Comparison of ENCODE assay signal across 3 cellular contexts in the genomic region with DNA sequence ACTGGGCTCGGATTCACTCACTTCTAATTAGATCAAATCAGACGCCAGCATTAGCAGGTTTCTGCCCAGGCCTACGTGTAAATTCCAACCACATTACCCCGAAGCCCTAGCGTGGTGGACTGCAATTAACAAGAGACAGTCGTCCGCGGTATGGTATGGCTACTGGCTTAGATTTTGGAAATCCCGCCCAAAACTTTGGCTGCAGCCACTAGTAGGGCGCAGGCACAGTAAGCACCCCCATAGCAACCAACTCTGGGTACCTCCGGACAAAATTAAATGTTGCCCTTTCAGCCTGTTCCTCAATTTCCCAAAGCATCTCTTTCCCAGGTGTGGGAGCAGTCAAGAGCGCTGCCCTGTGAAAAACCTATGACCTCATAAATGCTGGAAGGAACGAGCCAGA.
TF ChIP-seq lines count a peak whose summit lies in the region.

No MANE protein-coding gene starts in this region.

TF ChIP-seq in IMR-90, 13 proteins besides CTCF, POLR2A, EP300 and RAD21:
- TF ChIP-seq FOS (IDR thresholded peaks at IDR 0.05; ENCODE audit: low read depth, low read length): no peak
- TF ChIP-seq MAFK (IDR thresholded peaks at IDR 0.05; ENCODE audit: low read depth, low read length): no peak
- TF ChIP-seq RFX5 (IDR thresholded peaks at IDR 0.05; ENCODE audit: low read depth, low read length): no peak
- TF ChIP-seq CEBPB (IDR thresholded peaks at IDR 0.05; ENCODE audit: low read depth, low read length): no peak
- TF ChIP-seq SMC3 (IDR thresholded peaks at IDR 0.05; ENCODE audit: low read depth, low read length): no peak
- no peak for TF ChIP-seq CHD1 (IDR thresholded peaks at IDR 0.05; ENCODE audit: low read depth, low read length)
- TF ChIP-seq, protein P1, sequence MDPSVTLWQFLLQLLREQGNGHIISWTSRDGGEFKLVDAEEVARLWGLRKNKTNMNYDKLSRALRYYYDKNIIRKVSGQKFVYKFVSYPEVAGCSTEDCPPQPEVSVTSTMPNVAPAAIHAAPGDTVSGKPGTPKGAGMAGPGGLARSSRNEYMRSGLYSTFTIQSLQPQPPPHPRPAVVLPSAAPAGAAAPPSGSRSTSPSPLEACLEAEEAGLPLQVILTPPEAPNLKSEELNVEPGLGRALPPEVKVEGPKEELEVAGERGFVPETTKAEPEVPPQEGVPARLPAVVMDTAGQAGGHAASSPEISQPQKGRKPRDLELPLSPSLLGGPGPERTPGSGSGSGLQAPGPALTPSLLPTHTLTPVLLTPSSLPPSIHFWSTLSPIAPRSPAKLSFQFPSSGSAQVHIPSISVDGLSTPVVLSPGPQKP (IDR thresholded peaks at IDR 0.05; ENCODE audit: borderline replicate concordance, low read depth, low read length): no peak
- TF ChIP-seq MXI1 (IDR thresholded peaks at IDR 0.05; ENCODE audit: borderline replicate concordance, low read depth, low read length): no peak
- no peak for TF ChIP-seq BHLHE40 (IDR thresholded peaks at IDR 0.05; ENCODE audit: low read depth, low read length)
- no peak for TF ChIP-seq RCOR1 (IDR thresholded peaks at IDR 0.05; ENCODE audit: insufficient replicate concordance, low read length)
- no peak for TF ChIP-seq MAZ (IDR thresholded peaks at IDR 0.05; ENCODE audit: borderline replicate concordance, low read depth, low read length)
- TF ChIP-seq NFE2L2 (IDR thresholded peaks at IDR 0.05; ENCODE audit: low read depth, low read length): no peak
- TF ChIP-seq, protein P2, sequence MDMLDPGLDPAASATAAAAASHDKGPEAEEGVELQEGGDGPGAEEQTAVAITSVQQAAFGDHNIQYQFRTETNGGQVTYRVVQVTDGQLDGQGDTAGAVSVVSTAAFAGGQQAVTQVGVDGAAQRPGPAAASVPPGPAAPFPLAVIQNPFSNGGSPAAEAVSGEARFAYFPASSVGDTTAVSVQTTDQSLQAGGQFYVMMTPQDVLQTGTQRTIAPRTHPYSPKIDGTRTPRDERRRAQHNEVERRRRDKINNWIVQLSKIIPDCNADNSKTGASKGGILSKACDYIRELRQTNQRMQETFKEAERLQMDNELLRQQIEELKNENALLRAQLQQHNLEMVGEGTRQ (IDR thresholded peaks at IDR 0.05; ENCODE audit: low read depth, low read length): no peak

TF ChIP-seq in H1, 55 proteins besides CTCF, POLR2A, EP300 and RAD21 (continues in another document):
- no peak for TF ChIP-seq TBP (IDR thresholded peaks at IDR 0.05; ENCODE audit: low read depth, low read length)
- TF ChIP-seq BRCA1 (IDR thresholded peaks at IDR 0.05; ENCODE audit: low read depth, low read length): no peak
- TF ChIP-seq KDM1A (IDR thresholded peaks at IDR 0.05; ENCODE audit: borderline replicate concordance, low read length): no peak
- no peak for TF ChIP-seq SAP30 (IDR thresholded peaks at IDR 0.05; ENCODE audit: insufficient read depth, insufficient replicate concordance, low read length)
- no peak for TF ChIP-seq ZNF274 (IDR thresholded peaks at IDR 0.05; ENCODE audit: borderline replicate concordance, extremely low read depth, low read length)
- TF ChIP-seq TAF7 (optimal IDR thresholded peaks at IDR 0.05; ENCODE audit: borderline replicate concordance, low read depth, low read length): no peak
- TF ChIP-seq KDM4A (IDR thresholded peaks at IDR 0.05; ENCODE audit: low read depth, low read length, severe bottlenecking): no peak
- TF ChIP-seq RXRA (IDR thresholded peaks at IDR 0.05; ENCODE audit: insufficient read depth, low read depth, low read length): no peak
- no peak for TF ChIP-seq RBBP5 (IDR thresholded peaks at IDR 0.05; ENCODE audit: borderline replicate concordance, low read depth, low read length)
- TF ChIP-seq, protein P3, sequence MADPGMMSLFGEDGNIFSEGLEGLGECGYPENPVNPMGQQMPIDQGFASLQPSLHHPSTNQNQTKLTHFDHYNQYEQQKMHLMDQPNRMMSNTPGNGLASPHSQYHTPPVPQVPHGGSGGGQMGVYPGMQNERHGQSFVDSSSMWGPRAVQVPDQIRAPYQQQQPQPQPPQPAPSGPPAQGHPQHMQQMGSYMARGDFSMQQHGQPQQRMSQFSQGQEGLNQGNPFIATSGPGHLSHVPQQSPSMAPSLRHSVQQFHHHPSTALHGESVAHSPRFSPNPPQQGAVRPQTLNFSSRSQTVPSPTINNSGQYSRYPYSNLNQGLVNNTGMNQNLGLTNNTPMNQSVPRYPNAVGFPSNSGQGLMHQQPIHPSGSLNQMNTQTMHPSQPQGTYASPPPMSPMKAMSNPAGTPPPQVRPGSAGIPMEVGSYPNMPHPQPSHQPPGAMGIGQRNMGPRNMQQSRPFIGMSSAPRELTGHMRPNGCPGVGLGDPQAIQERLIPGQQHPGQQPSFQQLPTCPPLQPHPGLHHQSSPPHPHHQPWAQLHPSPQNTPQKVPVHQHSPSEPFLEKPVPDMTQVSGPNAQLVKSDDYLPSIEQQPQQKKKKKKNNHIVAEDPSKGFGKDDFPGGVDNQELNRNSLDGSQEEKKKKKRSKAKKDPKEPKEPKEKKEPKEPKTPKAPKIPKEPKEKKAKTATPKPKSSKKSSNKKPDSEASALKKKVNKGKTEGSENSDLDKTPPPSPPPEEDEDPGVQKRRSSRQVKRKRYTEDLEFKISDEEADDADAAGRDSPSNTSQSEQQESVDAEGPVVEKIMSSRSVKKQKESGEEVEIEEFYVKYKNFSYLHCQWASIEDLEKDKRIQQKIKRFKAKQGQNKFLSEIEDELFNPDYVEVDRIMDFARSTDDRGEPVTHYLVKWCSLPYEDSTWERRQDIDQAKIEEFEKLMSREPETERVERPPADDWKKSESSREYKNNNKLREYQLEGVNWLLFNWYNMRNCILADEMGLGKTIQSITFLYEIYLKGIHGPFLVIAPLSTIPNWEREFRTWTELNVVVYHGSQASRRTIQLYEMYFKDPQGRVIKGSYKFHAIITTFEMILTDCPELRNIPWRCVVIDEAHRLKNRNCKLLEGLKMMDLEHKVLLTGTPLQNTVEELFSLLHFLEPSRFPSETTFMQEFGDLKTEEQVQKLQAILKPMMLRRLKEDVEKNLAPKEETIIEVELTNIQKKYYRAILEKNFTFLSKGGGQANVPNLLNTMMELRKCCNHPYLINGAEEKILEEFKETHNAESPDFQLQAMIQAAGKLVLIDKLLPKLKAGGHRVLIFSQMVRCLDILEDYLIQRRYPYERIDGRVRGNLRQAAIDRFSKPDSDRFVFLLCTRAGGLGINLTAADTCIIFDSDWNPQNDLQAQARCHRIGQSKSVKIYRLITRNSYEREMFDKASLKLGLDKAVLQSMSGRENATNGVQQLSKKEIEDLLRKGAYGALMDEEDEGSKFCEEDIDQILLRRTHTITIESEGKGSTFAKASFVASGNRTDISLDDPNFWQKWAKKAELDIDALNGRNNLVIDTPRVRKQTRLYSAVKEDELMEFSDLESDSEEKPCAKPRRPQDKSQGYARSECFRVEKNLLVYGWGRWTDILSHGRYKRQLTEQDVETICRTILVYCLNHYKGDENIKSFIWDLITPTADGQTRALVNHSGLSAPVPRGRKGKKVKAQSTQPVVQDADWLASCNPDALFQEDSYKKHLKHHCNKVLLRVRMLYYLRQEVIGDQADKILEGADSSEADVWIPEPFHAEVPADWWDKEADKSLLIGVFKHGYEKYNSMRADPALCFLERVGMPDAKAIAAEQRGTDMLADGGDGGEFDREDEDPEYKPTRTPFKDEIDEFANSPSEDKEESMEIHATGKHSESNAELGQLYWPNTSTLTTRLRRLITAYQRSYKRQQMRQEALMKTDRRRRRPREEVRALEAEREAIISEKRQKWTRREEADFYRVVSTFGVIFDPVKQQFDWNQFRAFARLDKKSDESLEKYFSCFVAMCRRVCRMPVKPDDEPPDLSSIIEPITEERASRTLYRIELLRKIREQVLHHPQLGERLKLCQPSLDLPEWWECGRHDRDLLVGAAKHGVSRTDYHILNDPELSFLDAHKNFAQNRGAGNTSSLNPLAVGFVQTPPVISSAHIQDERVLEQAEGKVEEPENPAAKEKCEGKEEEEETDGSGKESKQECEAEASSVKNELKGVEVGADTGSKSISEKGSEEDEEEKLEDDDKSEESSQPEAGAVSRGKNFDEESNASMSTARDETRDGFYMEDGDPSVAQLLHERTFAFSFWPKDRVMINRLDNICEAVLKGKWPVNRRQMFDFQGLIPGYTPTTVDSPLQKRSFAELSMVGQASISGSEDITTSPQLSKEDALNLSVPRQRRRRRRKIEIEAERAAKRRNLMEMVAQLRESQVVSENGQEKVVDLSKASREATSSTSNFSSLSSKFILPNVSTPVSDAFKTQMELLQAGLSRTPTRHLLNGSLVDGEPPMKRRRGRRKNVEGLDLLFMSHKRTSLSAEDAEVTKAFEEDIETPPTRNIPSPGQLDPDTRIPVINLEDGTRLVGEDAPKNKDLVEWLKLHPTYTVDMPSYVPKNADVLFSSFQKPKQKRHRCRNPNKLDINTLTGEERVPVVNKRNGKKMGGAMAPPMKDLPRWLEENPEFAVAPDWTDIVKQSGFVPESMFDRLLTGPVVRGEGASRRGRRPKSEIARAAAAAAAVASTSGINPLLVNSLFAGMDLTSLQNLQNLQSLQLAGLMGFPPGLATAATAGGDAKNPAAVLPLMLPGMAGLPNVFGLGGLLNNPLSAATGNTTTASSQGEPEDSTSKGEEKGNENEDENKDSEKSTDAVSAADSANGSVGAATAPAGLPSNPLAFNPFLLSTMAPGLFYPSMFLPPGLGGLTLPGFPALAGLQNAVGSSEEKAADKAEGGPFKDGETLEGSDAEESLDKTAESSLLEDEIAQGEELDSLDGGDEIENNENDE (IDR thresholded peaks at IDR 0.05; ENCODE audit: insufficient replicate concordance, low read length): no peak

TF ChIP-seq in HEK293T, 16 proteins besides CTCF, POLR2A, EP300 and RAD21:
- TF ChIP-seq LEF1 (IDR thresholded peaks at IDR 0.05; ENCODE audit: borderline replicate concordance) (no peak), BHLHE40 (IDR thresholded peaks at IDR 0.05; ENCODE audit: borderline replicate concordance) (no peak)
